In genomic region chr4:125498981-125499380, GRCh38 we compare ENCODE assay signal across 3 cellular contexts.
TF ChIP-seq lines count a peak whose summit lies in the region.

No MANE protein-coding gene starts in this region.

TF ChIP-seq in A549, 52 proteins besides CTCF, POLR2A, EP300 and RAD21:
- no peak for TF ChIP-seq JUN (IDR thresholded peaks at IDR 0.05)
- peak; percentile 65 for TF ChIP-seq MAFK (IDR thresholded peaks at IDR 0.05; ENCODE audit: partially characterized antibody)

TF ChIP-seq in IMR-90, 13 proteins besides CTCF, POLR2A, EP300 and RAD21:
- no peak for TF ChIP-seq CEBPB (IDR thresholded peaks at IDR 0.05; ENCODE audit: low read depth, low read length)
- TF ChIP-seq FOS (IDR thresholded peaks at IDR 0.05; ENCODE audit: low read depth, low read length) = no peak
- peak; percentile 87 for TF ChIP-seq MAFK (IDR thresholded peaks at IDR 0.05; ENCODE audit: low read depth, low read length)

TF ChIP-seq in H1, 55 proteins besides CTCF, POLR2A, EP300 and RAD21:
- TF ChIP-seq PHF8 (conservative IDR thresholded peaks at IDR 0.05; ENCODE audit: low read depth, low read length) = no peak
- TF ChIP-seq ATF3 (IDR thresholded peaks at IDR 0.05; ENCODE audit: insufficient read depth, low read depth, low read length) = no peak
- TF ChIP-seq YY1 (IDR thresholded peaks at IDR 0.05; ENCODE audit: low read depth, low read length) = no peak
- TF ChIP-seq MAFK (IDR thresholded peaks at IDR 0.05; ENCODE audit: low read depth, low read length) = peak; percentile 31; the same call in 1 of the 2 replicates
- no peak for TF ChIP-seq TEAD4 (IDR thresholded peaks at IDR 0.05; ENCODE audit: low read depth, low read length)
- TF ChIP-seq GABPA (IDR thresholded peaks at IDR 0.05; ENCODE audit: borderline replicate concordance, insufficient read depth, low read length) = no peak
